ENCODE assay signal across 16 cellular contexts in the genomic region with DNA sequence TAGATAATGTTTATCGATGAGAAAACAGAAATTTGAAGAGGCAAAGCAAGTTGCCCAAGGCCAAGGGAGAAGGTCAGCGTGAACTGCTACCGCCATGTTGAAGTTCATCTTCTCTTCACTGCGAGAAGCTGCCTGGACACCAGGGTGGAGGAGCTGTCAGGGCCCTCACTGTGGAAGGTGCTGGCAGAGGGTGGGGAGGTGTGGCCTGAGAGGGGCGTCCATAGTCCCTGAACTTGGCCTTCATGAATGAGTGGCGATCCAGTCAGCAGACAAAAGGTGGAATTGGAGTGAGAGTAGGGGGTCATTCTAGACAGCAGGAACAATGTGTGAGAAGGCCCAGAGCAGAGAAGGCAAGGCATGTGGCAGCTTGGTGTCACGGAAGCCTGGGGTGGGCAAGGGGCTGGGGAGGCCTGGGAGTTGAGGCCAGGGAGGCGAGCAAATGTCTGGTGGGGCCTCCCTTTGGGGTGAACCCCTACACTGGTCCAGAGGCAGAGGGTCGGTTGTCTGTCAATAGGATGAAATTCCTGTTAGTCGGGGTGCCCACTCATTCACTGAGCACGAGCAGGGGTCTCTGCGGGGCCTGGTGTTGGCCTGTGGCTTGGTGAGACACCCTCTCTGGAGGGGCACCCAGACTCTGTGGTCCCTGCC. TPM values are rescaled to one million over a fixed set of nuclear protein-coding genes. Genes with fewer than 3 reads are reported as not detected.
DNase-seq lines count a peak whose midpoint lies in the region; ATAC-seq and TF ChIP-seq lines count a peak whose summit lies in the region.
"Had no signal": no experiment of that assay in that cellular context is flagged by ENCODE, and none has a peak within 500 bp of the region (broad histone marks: within the 10 kb centered on the region; RNA-seq: fewer than 3 reads in every experiment).

No MANE protein-coding gene starts in this region.

- H2BK5ac ChIP-seq in mesenchymal stem cell (ENCODE audit: low read depth, low read length, poor library complexity, severe bottlenecking): no peak overlapping the region

- no peak for ATAC-seq in heart right ventricle

- H3K4me3 ChIP-seq in heart right ventricle: no peak overlapping the region
- no peak overlapping the region for H3K4me3 ChIP-seq in mesenchymal stem cell (ENCODE audit: insufficient read depth in 1 of 2, low read depth in 1 of 2, low read length in 2 of 2)
- no peak overlapping the region for H3K4me3 ChIP-seq in esophagus muscularis mucosa
- H3K4me3 ChIP-seq in adrenal gland: no peak overlapping the region
- H3K4me3 ChIP-seq: BLaER1 had no signal

- WGBS in heart right ventricle, 2 donors: 94 to 96% methylated on average over 12 of the region's 12 CpGs
- WGBS in mesenchymal stem cell: 89% methylated on average over 12 of the region's 12 CpGs
- WGBS in esophagus muscularis mucosa: 91% methylated on average over 12 of the region's 12 CpGs
- WGBS in adrenal gland, 4 donors: 80 to 89% (median 86%) methylated on average over 9 to 12 of the region's 12 CpGs

- H2BK15ac ChIP-seq in mesenchymal stem cell (ENCODE audit: low read depth, poor library complexity, severe bottlenecking): peak overlapping the region; percentile 40

- H3K4ac ChIP-seq in mesenchymal stem cell (ENCODE audit: low read depth in 1 of 2, low read length in 2 of 2): no peak overlapping the region

- H2AK5ac ChIP-seq in mesenchymal stem cell (ENCODE audit: low read length, severe bottlenecking): no peak overlapping the region

- peaks cover 3 to 43% (median 25%) of the 10 kb centered on the region in 9 donors for H3K4me1 ChIP-seq in heart right ventricle
- peaks cover 9% of the 10 kb centered on the region for H3K4me1 ChIP-seq in mesenchymal stem cell (ENCODE audit: control insufficient read depth, insufficient read depth, low read depth, low read length)
- peaks cover 0 to 23% (median 3%) of the 10 kb centered on the region in 4 donors for H3K4me1 ChIP-seq in esophagus muscularis mucosa
- H3K4me1 ChIP-seq in adrenal gland (replicated peaks in 1 of 2): no peaks in the 10 kb centered on the region

- no peak for TF ChIP-seq POLR2A in esophagus muscularis mucosa (IDR thresholded peaks at IDR 0.05; ENCODE audit: low read depth)
- no peak for TF ChIP-seq POLR2A in adrenal gland (IDR thresholded peaks at IDR 0.05)

- H2BK12ac ChIP-seq in mesenchymal stem cell (ENCODE audit: low read length in 2 of 2): no peak overlapping the region

- no peaks in the 10 kb centered on the region for H3K27me3 ChIP-seq in heart right ventricle
- peaks cover 0 to 11% of the 10 kb centered on the region in 2 experiments for H3K27me3 ChIP-seq in mesenchymal stem cell (ENCODE audit: control insufficient read depth in 1 of 2, insufficient read depth in 1 of 2, low read length in 2 of 2)
- H3K27me3 ChIP-seq in esophagus muscularis mucosa: peaks cover 0 to 8% (median 0%) of the 10 kb centered on the region in 4 donors
- H3K27me3 ChIP-seq in adrenal gland: no peaks in the 10 kb centered on the region
- H3K27me3 ChIP-seq: BLaER1 had no signal

- H3K18ac ChIP-seq in mesenchymal stem cell (ENCODE audit: low read depth in 1 of 2, low read length in 2 of 2): no peak overlapping the region

- H4K8ac ChIP-seq in mesenchymal stem cell (ENCODE audit: low read length): no peak overlapping the region

- DNase-seq in cardiac septum (ENCODE audit: low spot score) (peak; percentile 71), heart right ventricle (no peak), ecto neural progenitor cell (ENCODE audit: low spot score) (peak; percentile 32), mesenchymal stem cell (no peak), esophagus muscularis mucosa (ENCODE audit: extremely low spot score) (no peak), NCI-H2171 (lab: John Stamatoyannopoulos, UW) (no peak), adrenal gland (no peak)
- DNase-seq: AML-193; CD4-positive, CD25-positive, alpha-beta regulatory T cell; DMS53; GF-D8; HCEC 1CT; HFFc6 had no signal

- H4K91ac ChIP-seq in mesenchymal stem cell (ENCODE audit: low read length): no peak overlapping the region

- no peak for TF ChIP-seq EP300 in esophagus muscularis mucosa (IDR thresholded peaks at IDR 0.05)

- intact Hi-C loops in cardiac septum (cut with DNase I): no loop called here
- intact Hi-C loops in heart right ventricle (cut with DNase I): loop anchor here in 1 of 10 donors (5.0 kb wide), 1 partner anchor 36 kb away; no protein-coding TSS in a partner anchor
- intact Hi-C loops in esophagus muscularis mucosa (cut with DNase I): no loop called here
- intact Hi-C loops in adrenal gland (cut with DNase I): no loop called here

- no peak overlapping the region for H3K23ac ChIP-seq in mesenchymal stem cell (ENCODE audit: low read length in 2 of 2)

- no peak overlapping the region for H3K14ac ChIP-seq in mesenchymal stem cell (ENCODE audit: low read length in 2 of 2)

- H3K27ac ChIP-seq in heart right ventricle (peak overlapping the region in 2 of 10 donors; percentile 9 to 57), mesenchymal stem cell (ENCODE audit: low read length, poor library complexity, severe bottlenecking) (no peak overlapping the region), esophagus muscularis mucosa (replicated peaks in 1 of 4) (no peak overlapping the region), adrenal gland (no peak overlapping the region)
- H3K27ac ChIP-seq: 22Rv1, BLaER1 had no signal

- TF ChIP-seq CTCF in heart right ventricle (IDR thresholded peaks at IDR 0.05) (no peak), esophagus muscularis mucosa (IDR thresholded peaks at IDR 0.05) (no peak), adrenal gland (IDR thresholded peaks at IDR 0.05) (no peak)

- no peak overlapping the region for H2BK120ac ChIP-seq in mesenchymal stem cell (ENCODE audit: low read depth, low read length)

- H3K9me3 ChIP-seq in heart right ventricle (no peaks in the 10 kb centered on the region), mesenchymal stem cell (ENCODE audit: control insufficient read depth, low read length) (no peaks in the 10 kb centered on the region), esophagus muscularis mucosa (no peaks in the 10 kb centered on the region), adrenal gland (replicated peaks in 1 of 3) (no peaks in the 10 kb centered on the region)
- H3K9me3 ChIP-seq: BLaER1 had no signal

- H3K36me3 ChIP-seq in heart right ventricle (no peaks in the 10 kb centered on the region), mesenchymal stem cell (ENCODE audit: control insufficient read depth in 1 of 2, insufficient read depth in 2 of 2, low read depth in 1 of 2, low read length in 2 of 2) (no peaks in the 10 kb centered on the region), esophagus muscularis mucosa (no peaks in the 10 kb centered on the region), adrenal gland (replicated peaks in 1 of 2) (no peaks in the 10 kb centered on the region)
- H3K36me3 ChIP-seq: BLaER1 had no signal

- H3K9ac ChIP-seq in mesenchymal stem cell (ENCODE audit: low read length): no peak overlapping the region
- H3K9ac ChIP-seq: BLaER1 had no signal

- no peak overlapping the region for H3K4me2 ChIP-seq in mesenchymal stem cell (ENCODE audit: low read length, poor library complexity, severe bottlenecking)
- H3K4me2 ChIP-seq: BLaER1 had no signal

- no peak overlapping the region for H2AFZ ChIP-seq in mesenchymal stem cell (ENCODE audit: low read depth, low read length)

- H3K79me1 ChIP-seq in mesenchymal stem cell (replicated peaks; ENCODE audit: low read length, poor library complexity, severe bottlenecking): no peaks in the 10 kb centered on the region

RNA-seq across cellular contexts. Expression of gene KCNF1, which starts 33.3 kb away (rescaled TPM):
- 0.27 TPM for total RNA-seq in cardiac septum
- under 1 TPM in 7 of 10 donors, not detected in 3; 0.10 to 0.42 (median 0.23) TPM for total RNA-seq in heart right ventricle
- polyA plus RNA-seq in heart right ventricle: under 1 TPM in 1 of 2 donors, not detected in 1; 0.25 TPM
- 1.2 TPM for polyA plus RNA-seq in mesenchymal stem cell (2013, experiment 1 of 2)
- polyA plus RNA-seq in mesenchymal stem cell (2013, experiment 2 of 2): 1.3 TPM
- 10 to 100 TPM; 20.2 to 51.7 (median 44.4) TPM for total RNA-seq in esophagus muscularis mucosa
- total RNA-seq in adrenal gland: 1 to 10 TPM in 1 of 8 donors, under 1 TPM in 1, not detected in 6; 0.18 to 1.1 TPM
- polyA plus RNA-seq in adrenal gland: under 1 TPM in 1 of 3 donors, not detected in 2; 0.03 TPM
- total RNA-seq: CD4-positive, CD25-positive, alpha-beta regulatory T cell had no signal
- polyA plus RNA-seq: CD4-positive, CD25-positive, alpha-beta regulatory T cell; IgD-negative memory B cell had no signal

Comparison
In these comparisons a context has a peak if more than half of its experiments do, and no peak if none do; other contexts are left out.
1. DNase-seq: peak in cardiac septum (single experiment) and ecto neural progenitor cell (single experiment); none in heart right ventricle (0 of 2), mesenchymal stem cell (single experiment), esophagus muscularis mucosa (single experiment), NCI-H2171 (single experiment) and adrenal gland (0 of 7).
2. RNA of gene KCNF1, which starts 33.3 kb away (total RNA-seq): 20.2 to 51.7 TPM in esophagus muscularis mucosa; 0.27 TPM in cardiac septum (single experiment), 0.10 to 0.42 TPM in heart right ventricle and 0.18 to 1.1 TPM in adrenal gland; every median in the first group is over 10 times any median in the second.